3 cellular contexts compared by ENCODE assay signal in the genomic region with DNA sequence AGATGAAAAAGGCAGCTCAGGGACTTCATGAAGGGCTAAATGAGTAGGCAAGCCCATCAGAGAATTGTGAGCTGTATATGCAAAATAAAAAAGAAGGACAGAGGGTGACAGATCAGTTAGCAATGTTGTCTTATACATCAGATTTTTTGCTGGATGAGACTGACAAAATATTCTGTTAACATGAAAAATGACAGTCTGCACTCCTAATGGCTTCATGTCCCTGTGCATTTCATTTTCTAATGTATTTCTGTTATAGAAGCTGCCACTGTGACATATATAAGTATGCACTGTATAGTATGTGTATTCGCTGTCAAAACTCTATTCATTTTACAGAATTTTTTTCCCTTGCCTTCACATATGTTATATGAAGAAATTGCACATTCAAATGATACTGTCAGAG.
"Had no signal": no experiment of that assay in that cellular context is flagged by ENCODE, and none has a peak within 500 bp of the region (broad histone marks: within the 10 kb centered on the region; RNA-seq: fewer than 3 reads in every experiment).

No MANE protein-coding gene starts in this region.

- H3K4me3 ChIP-seq: GM12878 had no signal

- DNase-seq: GDM1, GF-D8 had no signal

- ATAC-seq: GM12878 had no signal
